ENCODE assay signal across 12 cellular contexts in genomic region chr4:87502580-87503238, GRCh38. TPM values are rescaled to one million over a fixed set of nuclear protein-coding genes. Genes with fewer than 3 reads are reported as not detected.
DNase-seq lines count a peak whose midpoint lies in the region; ATAC-seq and TF ChIP-seq lines count a peak whose summit lies in the region.
"Had no signal": no experiment of that assay in that cellular context is flagged by ENCODE, and none has a peak within 500 bp of the region (broad histone marks: within the 10 kb centered on the region; RNA-seq: fewer than 3 reads in every experiment).

No MANE protein-coding gene starts in this region.

- no peak overlapping the region for H3K4me3 ChIP-seq in GM23248
- no peak overlapping the region for H3K4me3 ChIP-seq in fibroblast of mammary gland (ENCODE audit: control insufficient read depth, low read depth, low read length)
- H3K4me3 ChIP-seq: cardiac muscle cell had no signal

- no peaks in the 10 kb centered on the region for H3K27me3 ChIP-seq in GM23248 (replicated peaks; ENCODE audit: insufficient read depth)
- H3K27me3 ChIP-seq: cardiac muscle cell had no signal

- H4K20me1 ChIP-seq in GM23248 (ENCODE audit: insufficient read depth), result no peaks in the 10 kb centered on the region

- no peaks in the 10 kb centered on the region for H3K36me3 ChIP-seq in GM23248 (ENCODE audit: low read depth)
- H3K36me3 ChIP-seq: cardiac muscle cell had no signal

- ATAC-seq in HG02884 (IDR thresholded peaks at IDR 0.05; ENCODE audit: unreplicated experiment), result no peak
- ATAC-seq: stimulated activated effector memory CD8-positive, alpha-beta T cell treated with anti-CD3 and anti-CD28 coated beads, Interleukin-12 subunit alpha, Interleukin-12 subunit beta, amount 100 ng/mL, for 72 hours had no signal

- in situ Hi-C loops in GM23248 (cut with MboI), result no loop called here

- H2AFZ ChIP-seq in GM23248, result no peak overlapping the region

- H3K79me2 ChIP-seq in GM23248 (ENCODE audit: insufficient read depth), result no peaks in the 10 kb centered on the region

- no peak overlapping the region for H3K27ac ChIP-seq in GM23248
- H3K27ac ChIP-seq: cardiac muscle cell had no signal

- peaks cover 27% of the 10 kb centered on the region for H3K4me1 ChIP-seq in GM23248 (ENCODE audit: insufficient read depth)

- peaks cover 25% of the 10 kb centered on the region for H3F3A ChIP-seq in GM23248 (ENCODE audit: insufficient read depth)

- H3K9me3 ChIP-seq in GM23248 (ENCODE audit: low read depth), result no peaks in the 10 kb centered on the region

- H3K9me2 ChIP-seq in GM23248 (ENCODE audit: insufficient read depth), result no peaks in the 10 kb centered on the region

- H3K9ac ChIP-seq in GM23248, result no peak overlapping the region

- TF ChIP-seq CTCF in fibroblast of mammary gland (conservative IDR thresholded peaks at IDR 0.05; ENCODE audit: control insufficient read depth, insufficient read depth, low read depth, low read length), result no peak

- peak; percentile 18 for DNase-seq in GM23248
- peak; percentile 38 to 59 for DNase-seq in NCI-H446 (lab: John Stamatoyannopoulos, UW)
- DNase-seq in fibroblast of mammary gland (ENCODE audit: low read depth), result peak; percentile 54
- peak; percentile 91 for DNase-seq in renal cortical epithelial cell (ENCODE audit: low read depth)
- no peak for DNase-seq in SW 1271 (lab: John Stamatoyannopoulos, UW)
- DNase-seq in middle frontal gyrus (ENCODE audit: extremely low spot score, low spot score), result no peak
- DNase-seq in HuH-7 (ENCODE audit: low spot score), result no peak
- DNase-seq: GDM1 had no signal

- no peak overlapping the region for H3K4me2 ChIP-seq in GM23248 (ENCODE audit: unreplicated experiment)

RNA-seq across cellular contexts. Expression of gene SPARCL1, which starts 26.5 kb away (rescaled TPM):
- not detected in 2 replicates for total RNA-seq in GM23248 (2014; rRNA removed; shearing (Covaris generic))
- polyA plus RNA-seq in GM23248 (2016; fragmentation: Nextera tagmentation; extraction: Ambion mirVana), result not detected in 2 replicates
- 0.35 and 1.7 TPM in 2 replicates for total RNA-seq in renal cortical epithelial cell
- total RNA-seq: cardiac muscle cell, SK-MEL-5 had no signal
- polyA plus RNA-seq: cardiac muscle cell had no signal

Comparison
In these comparisons a context has a peak if more than half of its experiments do, and no peak if none do; other contexts are left out.
1. DNase-seq: peak in GM23248 (single experiment), NCI-H446 (2 of 2), fibroblast of mammary gland (single experiment) and renal cortical epithelial cell (single experiment); none in SW 1271 (0 of 2), middle frontal gyrus (single experiment) and HuH-7 (single experiment).